ENCODE assay signal across 1 cellular context in genomic region chr10:103707956-103708626, GRCh38.
TF ChIP-seq lines count a peak whose summit lies in the region.

No MANE protein-coding gene starts in this region.

TF ChIP-seq in IMR-90, 13 proteins besides CTCF, POLR2A, EP300 and RAD21:
- TF ChIP-seq CEBPB (IDR thresholded peaks at IDR 0.05; ENCODE audit: low read depth, low read length) (no peak), MAFK (IDR thresholded peaks at IDR 0.05; ENCODE audit: low read depth, low read length) (no peak), RCOR1 (IDR thresholded peaks at IDR 0.05; ENCODE audit: insufficient replicate concordance, low read length) (no peak)
